ENCODE assay signal across 2 cellular contexts in the genomic region with DNA sequence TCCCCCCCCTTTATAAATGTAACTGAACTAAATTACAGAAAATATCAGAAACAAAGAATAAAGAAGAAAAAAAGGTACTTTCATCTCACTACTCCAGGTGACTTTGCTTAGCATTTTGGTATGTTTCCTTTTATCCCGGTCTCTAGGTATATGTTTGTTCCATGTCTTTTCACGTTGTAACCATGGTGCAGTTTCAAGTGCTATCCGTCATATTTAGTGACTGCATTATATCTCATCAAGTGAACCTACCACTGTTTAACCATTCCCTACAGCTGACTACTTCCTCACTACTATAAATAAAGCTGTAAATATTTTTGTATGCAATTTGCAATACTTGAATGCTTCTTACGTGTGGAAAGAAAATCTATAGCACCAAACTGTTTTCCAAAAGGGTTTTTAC.
TF ChIP-seq lines count a peak whose summit lies in the region.

No MANE protein-coding gene starts in this region.

TF ChIP-seq in HEK293, 187 proteins besides CTCF, POLR2A, EP300 and RAD21 (continues in another document):
- TF ChIP-seq, protein P1, sequence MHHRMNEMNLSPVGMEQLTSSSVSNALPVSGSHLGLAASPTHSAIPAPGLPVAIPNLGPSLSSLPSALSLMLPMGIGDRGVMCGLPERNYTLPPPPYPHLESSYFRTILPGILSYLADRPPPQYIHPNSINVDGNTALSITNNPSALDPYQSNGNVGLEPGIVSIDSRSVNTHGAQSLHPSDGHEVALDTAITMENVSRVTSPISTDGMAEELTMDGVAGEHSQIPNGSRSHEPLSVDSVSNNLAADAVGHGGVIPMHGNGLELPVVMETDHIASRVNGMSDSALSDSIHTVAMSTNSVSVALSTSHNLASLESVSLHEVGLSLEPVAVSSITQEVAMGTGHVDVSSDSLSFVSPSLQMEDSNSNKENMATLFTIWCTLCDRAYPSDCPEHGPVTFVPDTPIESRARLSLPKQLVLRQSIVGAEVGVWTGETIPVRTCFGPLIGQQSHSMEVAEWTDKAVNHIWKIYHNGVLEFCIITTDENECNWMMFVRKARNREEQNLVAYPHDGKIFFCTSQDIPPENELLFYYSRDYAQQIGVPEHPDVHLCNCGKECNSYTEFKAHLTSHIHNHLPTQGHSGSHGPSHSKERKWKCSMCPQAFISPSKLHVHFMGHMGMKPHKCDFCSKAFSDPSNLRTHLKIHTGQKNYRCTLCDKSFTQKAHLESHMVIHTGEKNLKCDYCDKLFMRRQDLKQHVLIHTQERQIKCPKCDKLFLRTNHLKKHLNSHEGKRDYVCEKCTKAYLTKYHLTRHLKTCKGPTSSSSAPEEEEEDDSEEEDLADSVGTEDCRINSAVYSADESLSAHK (tag by site-specific recombination; IDR thresholded peaks at IDR 0.05) = 0 out of 2 replicates have a peak, but pooled peaks have one; percentile 37
- TF ChIP-seq ZNF514 (tag by site-specific recombination; IDR thresholded peaks at IDR 0.05) (no peak), ZNF747 (tag by site-specific recombination; IDR thresholded peaks at IDR 0.05) (no peak), GLIS2 (tag by site-specific recombination; IDR thresholded peaks at IDR 0.05) (no peak), ZNF776 (tag by site-specific recombination; IDR thresholded peaks at IDR 0.05; ENCODE audit: borderline replicate concordance) (no peak), ZNF19 (tag by site-specific recombination; IDR thresholded peaks at IDR 0.05; ENCODE audit: low read depth) (no peak), ZNF48 (tag by site-specific recombination; IDR thresholded peaks at IDR 0.05) (no peak), ZNF610 (tag by site-specific recombination; IDR thresholded peaks at IDR 0.05; ENCODE audit: borderline replicate concordance) (no peak), ZNF350 (tag by site-specific recombination; IDR thresholded peaks at IDR 0.05) (no peak)
- TF ChIP-seq, protein P2, sequence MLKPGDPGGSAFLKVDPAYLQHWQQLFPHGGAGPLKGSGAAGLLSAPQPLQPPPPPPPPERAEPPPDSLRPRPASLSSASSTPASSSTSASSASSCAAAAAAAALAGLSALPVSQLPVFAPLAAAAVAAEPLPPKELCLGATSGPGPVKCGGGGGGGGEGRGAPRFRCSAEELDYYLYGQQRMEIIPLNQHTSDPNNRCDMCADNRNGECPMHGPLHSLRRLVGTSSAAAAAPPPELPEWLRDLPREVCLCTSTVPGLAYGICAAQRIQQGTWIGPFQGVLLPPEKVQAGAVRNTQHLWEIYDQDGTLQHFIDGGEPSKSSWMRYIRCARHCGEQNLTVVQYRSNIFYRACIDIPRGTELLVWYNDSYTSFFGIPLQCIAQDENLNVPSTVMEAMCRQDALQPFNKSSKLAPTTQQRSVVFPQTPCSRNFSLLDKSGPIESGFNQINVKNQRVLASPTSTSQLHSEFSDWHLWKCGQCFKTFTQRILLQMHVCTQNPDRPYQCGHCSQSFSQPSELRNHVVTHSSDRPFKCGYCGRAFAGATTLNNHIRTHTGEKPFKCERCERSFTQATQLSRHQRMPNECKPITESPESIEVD (tag by site-specific recombination; IDR thresholded peaks at IDR 0.05) = peak; percentile 33; the same call in 1 of the 2 replicates
- TF ChIP-seq, protein P3, sequence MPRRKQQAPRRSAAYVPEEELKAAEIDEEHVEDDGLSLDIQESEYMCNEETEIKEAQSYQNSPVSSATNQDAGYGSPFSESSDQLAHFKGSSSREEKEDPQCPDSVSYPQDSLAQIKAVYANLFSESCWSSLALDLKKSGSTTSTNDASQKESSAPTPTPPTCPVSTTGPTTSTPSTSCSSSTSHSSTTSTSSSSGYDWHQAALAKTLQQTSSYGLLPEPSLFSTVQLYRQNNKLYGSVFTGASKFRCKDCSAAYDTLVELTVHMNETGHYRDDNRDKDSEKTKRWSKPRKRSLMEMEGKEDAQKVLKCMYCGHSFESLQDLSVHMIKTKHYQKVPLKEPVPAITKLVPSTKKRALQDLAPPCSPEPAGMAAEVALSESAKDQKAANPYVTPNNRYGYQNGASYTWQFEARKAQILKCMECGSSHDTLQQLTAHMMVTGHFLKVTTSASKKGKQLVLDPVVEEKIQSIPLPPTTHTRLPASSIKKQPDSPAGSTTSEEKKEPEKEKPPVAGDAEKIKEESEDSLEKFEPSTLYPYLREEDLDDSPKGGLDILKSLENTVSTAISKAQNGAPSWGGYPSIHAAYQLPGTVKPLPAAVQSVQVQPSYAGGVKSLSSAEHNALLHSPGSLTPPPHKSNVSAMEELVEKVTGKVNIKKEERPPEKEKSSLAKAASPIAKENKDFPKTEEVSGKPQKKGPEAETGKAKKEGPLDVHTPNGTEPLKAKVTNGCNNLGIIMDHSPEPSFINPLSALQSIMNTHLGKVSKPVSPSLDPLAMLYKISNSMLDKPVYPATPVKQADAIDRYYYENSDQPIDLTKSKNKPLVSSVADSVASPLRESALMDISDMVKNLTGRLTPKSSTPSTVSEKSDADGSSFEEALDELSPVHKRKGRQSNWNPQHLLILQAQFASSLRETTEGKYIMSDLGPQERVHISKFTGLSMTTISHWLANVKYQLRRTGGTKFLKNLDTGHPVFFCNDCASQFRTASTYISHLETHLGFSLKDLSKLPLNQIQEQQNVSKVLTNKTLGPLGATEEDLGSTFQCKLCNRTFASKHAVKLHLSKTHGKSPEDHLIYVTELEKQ (tag by site-specific recombination; IDR thresholded peaks at IDR 0.05; ENCODE audit: borderline replicate concordance) = no peak
- TF ChIP-seq, protein P4, sequence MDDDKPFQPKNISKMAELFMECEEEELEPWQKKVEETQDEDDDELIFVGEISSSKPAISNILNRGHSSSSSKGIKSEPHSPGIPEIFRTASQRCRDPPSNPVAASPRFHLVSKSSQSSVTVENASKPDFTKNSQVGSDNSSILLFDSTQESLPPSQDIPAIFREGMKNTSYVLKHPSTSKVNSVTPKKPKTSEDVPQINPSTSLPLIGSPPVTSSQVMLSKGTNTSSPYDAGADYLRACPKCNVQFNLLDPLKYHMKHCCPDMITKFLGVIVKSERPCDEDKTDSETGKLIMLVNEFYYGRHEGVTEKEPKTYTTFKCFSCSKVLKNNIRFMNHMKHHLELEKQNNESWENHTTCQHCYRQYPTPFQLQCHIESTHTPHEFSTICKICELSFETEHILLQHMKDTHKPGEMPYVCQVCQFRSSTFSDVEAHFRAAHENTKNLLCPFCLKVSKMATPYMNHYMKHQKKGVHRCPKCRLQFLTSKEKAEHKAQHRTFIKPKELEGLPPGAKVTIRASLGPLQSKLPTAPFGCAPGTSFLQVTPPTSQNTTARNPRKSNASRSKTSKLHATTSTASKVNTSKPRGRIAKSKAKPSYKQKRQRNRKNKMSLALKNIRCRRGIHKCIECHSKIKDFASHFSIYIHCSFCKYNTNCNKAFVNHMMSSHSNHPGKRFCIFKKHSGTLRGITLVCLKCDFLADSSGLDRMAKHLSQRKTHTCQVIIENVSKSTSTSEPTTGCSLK (tag by site-specific recombination; IDR thresholded peaks at IDR 0.05) = no peak
- TF ChIP-seq, protein P5, sequence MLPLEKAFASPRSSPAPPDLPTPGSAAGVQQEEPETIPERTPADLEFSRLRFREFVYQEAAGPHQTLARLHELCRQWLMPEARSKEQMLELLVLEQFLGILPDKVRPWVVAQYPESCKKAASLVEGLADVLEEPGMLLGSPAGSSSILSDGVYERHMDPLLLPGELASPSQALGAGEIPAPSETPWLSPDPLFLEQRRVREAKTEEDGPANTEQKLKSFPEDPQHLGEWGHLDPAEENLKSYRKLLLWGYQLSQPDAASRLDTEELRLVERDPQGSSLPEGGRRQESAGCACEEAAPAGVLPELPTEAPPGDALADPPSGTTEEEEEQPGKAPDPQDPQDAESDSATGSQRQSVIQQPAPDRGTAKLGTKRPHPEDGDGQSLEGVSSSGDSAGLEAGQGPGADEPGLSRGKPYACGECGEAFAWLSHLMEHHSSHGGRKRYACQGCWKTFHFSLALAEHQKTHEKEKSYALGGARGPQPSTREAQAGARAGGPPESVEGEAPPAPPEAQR (tag by site-specific recombination; IDR thresholded peaks at IDR 0.05) = no peak

TF ChIP-seq in H1, 55 proteins besides CTCF, POLR2A, EP300 and RAD21:
- TF ChIP-seq KDM5A (IDR thresholded peaks at IDR 0.05; ENCODE audit: low read length) (no peak), GTF2F1 (IDR thresholded peaks at IDR 0.05; ENCODE audit: borderline replicate concordance, low read depth, low read length) (no peak), CTBP2 (IDR thresholded peaks at IDR 0.05; ENCODE audit: borderline replicate concordance, insufficient read depth, insufficient read length, low read length) (no peak), SRF (IDR thresholded peaks at IDR 0.05; ENCODE audit: low read depth, low read length) (no peak), NRF1 (IDR thresholded peaks at IDR 0.05; ENCODE audit: low read depth, low read length) (no peak), HDAC2 (IDR thresholded peaks at IDR 0.05; ENCODE audit: borderline replicate concordance in 1 of 2, low read depth in 2 of 2, low read length in 2 of 2) (no peak), POLR2AphosphoS5 (IDR thresholded peaks at IDR 0.05; ENCODE audit: low read depth, low read length) (no peak), BRCA1 (IDR thresholded peaks at IDR 0.05; ENCODE audit: low read depth, low read length) (no peak)
